ENCODE assay signal across 1 cellular context in genomic region chr5:173917788-173918786, GRCh38.
TF ChIP-seq lines count a peak whose summit lies in the region.

No MANE protein-coding gene starts in this region.

TF ChIP-seq in K562, 482 proteins besides CTCF, POLR2A, EP300 and RAD21 (continued from another document and continues in another):
- TF ChIP-seq SIN3B (IDR thresholded peaks at IDR 0.05; ENCODE audit: low read depth) (no peak), HNRNPH1 (optimal IDR thresholded peaks at IDR 0.05; ENCODE audit: low read depth, low read length) (no peak), ZFP30 (CRISPR knock-in tag; IDR thresholded peaks at IDR 0.05; ENCODE audit: borderline replicate concordance) (no peak), PHTF2 (CRISPR knock-in tag; IDR thresholded peaks at IDR 0.05) (no peak), TBL1XR1 (IDR thresholded peaks at IDR 0.05; ENCODE audit: low read length in 2 of 2) (no peak), GTF2F1 (IDR thresholded peaks at IDR 0.05; ENCODE audit: low read depth, low read length) (no peak), TAF7 (tag; IDR thresholded peaks at IDR 0.05) (no peak), FOXJ3 (CRISPR knock-in tag; IDR thresholded peaks at IDR 0.05) (no peak), SRF (CRISPR knock-in tag; IDR thresholded peaks at IDR 0.05) (no peak), TAF9B (IDR thresholded peaks at IDR 0.05; ENCODE audit: partially characterized antibody) (peak; percentile 79), NR4A1 (CRISPR knock-in tag; IDR thresholded peaks at IDR 0.05) (no peak), NR4A1 (tag; IDR thresholded peaks at IDR 0.05) (no peak), KDM2B (CRISPR knock-in tag; IDR thresholded peaks at IDR 0.05) (no peak), ZNF253 (CRISPR knock-in tag; conservative IDR thresholded peaks at IDR 0.05) (no peak), E2F1 (CRISPR knock-in tag; IDR thresholded peaks at IDR 0.05) (no peak), ZNF124 (CRISPR knock-in tag; IDR thresholded peaks at IDR 0.05) (no peak), MYBL2 (IDR thresholded peaks at IDR 0.05; ENCODE audit: low read depth) (no peak; the same call in 1 of the 2 replicates), MYBL2 (CRISPR knock-in tag; IDR thresholded peaks at IDR 0.05; ENCODE audit: borderline replicate concordance) (no peak), RBM14 (IDR thresholded peaks at IDR 0.05; ENCODE audit: borderline replicate concordance, insufficient read depth, low read depth, low read length) (no peak), IFI16 (CRISPR knock-in tag; IDR thresholded peaks at IDR 0.05) (no peak), MEF2D (tag; conservative IDR thresholded peaks at IDR 0.05; ENCODE audit: low read depth) (no peak), ZNF551 (CRISPR knock-in tag; IDR thresholded peaks at IDR 0.05) (no peak), SMARCB1 (IDR thresholded peaks at IDR 0.05; ENCODE audit: insufficient read length, low read depth) (no peak), CREB3L1 (IDR thresholded peaks at IDR 0.05; ENCODE audit: borderline replicate concordance, low read depth) (peak; percentile 55; the same call in 1 of the 2 replicates), PHF20 (IDR thresholded peaks at IDR 0.05; ENCODE audit: partially characterized antibody) (no peak), TEAD1 (CRISPR knock-in tag; IDR thresholded peaks at IDR 0.05) (0 out of 4 replicates have a peak, but pooled peaks of 1 of the 2 experiments have one; percentile 16), PML (IDR thresholded peaks at IDR 0.05; ENCODE audit: low read length) (peak; percentile 58), ZNF274 (IDR thresholded peaks at IDR 0.05; ENCODE audit: borderline replicate concordance, low read depth, low read length) (no peak), ZBTB40 (IDR thresholded peaks at IDR 0.05) (peak; percentile 33; the same call in 1 of the 2 replicates), ZBTB40 (CRISPR knock-in tag; IDR thresholded peaks at IDR 0.05) (no peak), ZNF668 (CRISPR knock-in tag; IDR thresholded peaks at IDR 0.05) (no peak), DACH1 (IDR thresholded peaks at IDR 0.05; ENCODE audit: partially characterized antibody) (no peak), STAG1 (CRISPR knock-in tag; IDR thresholded peaks at IDR 0.05; ENCODE audit: borderline replicate concordance) (no peak), THRA (IDR thresholded peaks at IDR 0.05) (no peak), PHB2 (IDR thresholded peaks at IDR 0.05; ENCODE audit: low read depth) (no peak), ZNF232 (CRISPR knock-in tag; IDR thresholded peaks at IDR 0.05) (no peak), DDX20 (tag; IDR thresholded peaks at IDR 0.05; ENCODE audit: low read depth) (no peak), ZBTB34 (CRISPR knock-in tag; IDR thresholded peaks at IDR 0.05) (no peak), ZBTB26 (CRISPR knock-in tag; IDR thresholded peaks at IDR 0.05) (no peak), POLR2B (IDR thresholded peaks at IDR 0.05; ENCODE audit: low read depth, partially characterized antibody) (peak; percentile 68), KLF16 (IDR thresholded peaks at IDR 0.05) (peak; percentile 9; the same call in 1 of the 2 replicates), FOXM1 (IDR thresholded peaks at IDR 0.05; ENCODE audit: low read depth) (peak; percentile 69; the same call in 1 of the 2 replicates), FOXM1 (CRISPR knock-in tag; IDR thresholded peaks at IDR 0.05; ENCODE audit: low read depth) (no peak), HDGF (IDR thresholded peaks at IDR 0.05) (no peak; the same call in 1 of the 2 replicates), ZBTB1 (CRISPR knock-in tag; IDR thresholded peaks at IDR 0.05; ENCODE audit: borderline replicate concordance, low read depth) (no peak), GTF2B (IDR thresholded peaks at IDR 0.05; ENCODE audit: extremely low read depth, insufficient read length) (no peak), ETV1 (tag; conservative IDR thresholded peaks at IDR 0.05; ENCODE audit: low read depth) (no peak), SIRT6 (IDR thresholded peaks at IDR 0.05; ENCODE audit: low read depth, low read length) (no peak), SRSF9 (IDR thresholded peaks at IDR 0.05; ENCODE audit: borderline replicate concordance, low read depth, low read length) (no peak), RBBP5 (IDR thresholded peaks at IDR 0.05; ENCODE audit: borderline replicate concordance, insufficient read depth, low read length, poor library complexity, severe bottlenecking) (peak; percentile 38), ZNF398 (CRISPR knock-in tag; IDR thresholded peaks at IDR 0.05) (no peak), MED1 (CRISPR knock-in tag; IDR thresholded peaks at IDR 0.05; ENCODE audit: borderline replicate concordance) (no peak), ESRRA (IDR thresholded peaks at IDR 0.05; ENCODE audit: borderline replicate concordance, low read depth) (peak; percentile 36; the same call in 1 of the 2 replicates), HNRNPL (IDR thresholded peaks at IDR 0.05; ENCODE audit: low read depth, low read length) (no peak), CBFA2T2 (conservative IDR thresholded peaks at IDR 0.05) (no peak), ZNF77 (CRISPR knock-in tag; IDR thresholded peaks at IDR 0.05) (no peak)
